1 cellular context compared by ENCODE assay signal in the genomic region with DNA sequence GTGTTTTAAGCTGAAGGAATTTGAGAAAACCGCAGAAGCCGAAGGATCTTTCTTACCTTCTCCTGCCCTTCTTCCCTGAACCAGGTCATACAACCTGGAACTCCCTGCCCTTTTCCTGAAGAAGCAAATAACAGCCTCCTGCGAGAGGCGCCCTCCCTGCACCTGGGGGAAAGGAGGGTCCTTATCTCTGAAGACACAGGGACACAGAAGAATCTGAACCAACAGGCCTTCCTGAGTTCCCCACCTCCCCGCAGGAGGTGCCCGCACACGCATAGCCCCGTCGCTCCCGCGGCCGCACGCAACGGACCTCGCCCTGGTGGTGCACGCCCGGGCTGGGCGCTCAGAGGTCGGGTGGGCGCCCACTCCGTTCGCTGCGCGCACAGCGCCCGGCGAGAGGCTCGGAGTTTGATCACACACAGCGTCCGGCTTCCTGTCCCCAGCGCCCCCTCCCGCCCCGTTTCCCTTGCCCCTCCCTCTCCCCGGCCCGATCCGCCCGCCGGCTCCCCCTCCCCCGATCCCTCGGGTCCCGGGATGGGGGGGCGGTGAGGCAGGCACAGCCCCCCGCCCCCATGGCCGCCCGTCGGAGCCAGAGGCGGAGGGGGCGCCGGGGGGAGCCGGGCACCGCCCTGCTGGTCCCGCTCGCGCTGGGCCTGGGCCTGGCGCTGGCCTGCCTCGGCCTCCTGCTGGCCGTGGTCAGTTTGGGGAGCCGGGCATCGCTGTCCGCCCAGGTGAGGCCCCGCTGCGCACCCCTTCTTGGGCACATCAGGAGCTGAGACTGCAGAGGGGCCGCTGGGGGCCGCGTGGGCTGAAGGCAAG.
A peak's percentile ranks its signal among the peaks of the same experiment; 100 is the strongest.
TF ChIP-seq lines count a peak whose summit lies in the region.

A gene with protein sequence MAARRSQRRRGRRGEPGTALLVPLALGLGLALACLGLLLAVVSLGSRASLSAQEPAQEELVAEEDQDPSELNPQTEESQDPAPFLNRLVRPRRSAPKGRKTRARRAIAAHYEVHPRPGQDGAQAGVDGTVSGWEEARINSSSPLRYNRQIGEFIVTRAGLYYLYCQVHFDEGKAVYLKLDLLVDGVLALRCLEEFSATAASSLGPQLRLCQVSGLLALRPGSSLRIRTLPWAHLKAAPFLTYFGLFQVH (plus strand): TSS at position 474 of the 816 bp plus-strand sequence. CDS start 96 bp downstream, at position 570.

TF ChIP-seq in A549, 52 proteins besides CTCF, POLR2A, EP300 and RAD21 (continued from another document):
- peak; percentile 10; the same call in 1 of the 2 replicates for TF ChIP-seq GATA3 (IDR thresholded peaks at IDR 0.05; ENCODE audit: borderline replicate concordance)
